In genomic region chr6:135651964-135652755, GRCh38 we compare ENCODE assay signal across 10 cellular contexts.
DNase-seq lines count a peak whose midpoint lies in the region; ATAC-seq and TF ChIP-seq lines count a peak whose summit lies in the region.
"Had no signal": no experiment of that assay in that cellular context is flagged by ENCODE, and none has a peak within 500 bp of the region (broad histone marks: within the 10 kb centered on the region; RNA-seq: fewer than 3 reads in every experiment).

No MANE protein-coding gene starts in this region.

- no peaks in the 10 kb centered on the region for H3K9me3 ChIP-seq in MM.1S (replicated peaks; ENCODE audit: insufficient read depth, low read length)

- no peak overlapping the region for H2AFZ ChIP-seq in MM.1S (ENCODE audit: low read length)

- H3K79me2 ChIP-seq in MM.1S (ENCODE audit: low read length): no peaks in the 10 kb centered on the region

- peak; percentile 96 for ATAC-seq in HG02840 (IDR thresholded peaks at IDR 0.05; ENCODE audit: low FRiP score, unreplicated experiment)
- ATAC-seq in stimulated activated naive B cell treated with anti-CD40 and anti-IgM and Interleukin-4, amounts not matched to agents 10 μg/mL and 1 μg/mL and 100 μg/mL, for 72 hours (replicated peaks): peak; percentile 85 to 92

- no peak overlapping the region for H3K4me3 ChIP-seq in MM.1S (ENCODE audit: low read length)

- H3K27ac Mint-ChIP-seq in activated naive CD4-positive, alpha-beta T cell treated with anti-CD3 and anti-CD28 coated beads, Interleukin-2, amount 10 ng/mL, durations not matched to agents 7 days and 5 days: peak overlapping the region; percentile 77
- peak overlapping the region; percentile 91 for H3K27ac Mint-ChIP-seq in stimulated activated naive B cell treated with anti-CD40 and anti-IgM and Interleukin-4, amounts not matched to agents 10 μg/mL and 1 μg/mL and 100 μg/mL, for 72 hours
- H3K27ac Mint-ChIP-seq: nephron progenitor cell had no signal

- H3F3A ChIP-seq in MM.1S (ENCODE audit: insufficient read depth, low read length): no peaks in the 10 kb centered on the region

- no peak overlapping the region for H3K4me3 Mint-ChIP-seq in activated naive CD4-positive, alpha-beta T cell treated with anti-CD3 and anti-CD28 coated beads, Interleukin-2, amount 10 ng/mL, durations not matched to agents 7 days and 5 days
- H3K4me3 Mint-ChIP-seq in stimulated activated naive B cell treated with anti-CD40 and anti-IgM and Interleukin-4, amounts not matched to agents 10 μg/mL and 1 μg/mL and 100 μg/mL, for 72 hours: peak overlapping the region; percentile 1 to 33
- H3K4me3 Mint-ChIP-seq: nephron progenitor cell had no signal

- TF ChIP-seq CTCF in MM.1S (IDR thresholded peaks at IDR 0.05; ENCODE audit: low read length): no peak

- DNase-seq in activated naive CD4-positive, alpha-beta T cell treated with anti-CD3 and anti-CD28 coated beads, Interleukin-2, amount 10 ng/mL, durations not matched to agents 7 days and 5 days: no peak
- no peak for DNase-seq in activated naive CD4-positive, alpha-beta T cell treated with anti-CD3 and anti-CD28 coated beads, Interleukin-2, amount 50 U/mL, for 16 hours
- DNase-seq in MM.1S: peak; percentile 52
- no peak for DNase-seq in stimulated activated naive B cell treated with anti-CD40 and anti-IgM and Interleukin-4, amounts not matched to agents 10 μg/mL and 1 μg/mL and 100 μg/mL, for 72 hours
- no peak for DNase-seq in NCI-H2227 treated with DMSO at 0.1 percent for 48 hours (lab: John Stamatoyannopoulos, UW)
- no peak for DNase-seq in UCSD-AML1 (lab: John Stamatoyannopoulos, UW; ENCODE audit: unreplicated experiment)
- DNase-seq in amniotic stem cell (lab: John Stamatoyannopoulos, UW): no peak
- DNase-seq: H7, nephron progenitor cell had no signal

- H3K4me2 ChIP-seq in MM.1S (ENCODE audit: low read depth, low read length): peak overlapping the region; percentile 6; the same call in 1 of the 2 replicates

- H3K36me3 Mint-ChIP-seq in activated naive CD4-positive, alpha-beta T cell treated with anti-CD3 and anti-CD28 coated beads, Interleukin-2, amount 10 ng/mL, durations not matched to agents 7 days and 5 days: peaks cover 8% of the 10 kb centered on the region
- peaks cover 23 to 36% of the 10 kb centered on the region in 2 donors for H3K36me3 Mint-ChIP-seq in stimulated activated naive B cell treated with anti-CD40 and anti-IgM and Interleukin-4, amounts not matched to agents 10 μg/mL and 1 μg/mL and 100 μg/mL, for 72 hours

- H3K27me3 ChIP-seq in MM.1S (replicated peaks; ENCODE audit: insufficient read depth, low read length): peaks cover 43% of the 10 kb centered on the region

- H3K4me1 ChIP-seq in MM.1S (ENCODE audit: low read length): peaks cover 4% of the 10 kb centered on the region; the same call in 1 of the 2 replicates

- CTCF ChIA-PET in activated naive CD4-positive, alpha-beta T cell treated with anti-CD3 and anti-CD28 coated beads, Interleukin-2, amount 10 ng/mL, durations not matched to agents 7 days and 5 days (lab: Charles Lee): no interaction called here

- no peak overlapping the region for H3K27ac ChIP-seq in MM.1S (ENCODE audit: low read length)

- H4K20me1 ChIP-seq in MM.1S (ENCODE audit: insufficient read depth, low read length): no peaks in the 10 kb centered on the region

- H3K4me1 Mint-ChIP-seq in activated naive CD4-positive, alpha-beta T cell treated with anti-CD3 and anti-CD28 coated beads, Interleukin-2, amount 10 ng/mL, durations not matched to agents 7 days and 5 days: peaks cover 10% of the 10 kb centered on the region
- peaks cover 19 to 44% of the 10 kb centered on the region in 2 donors for H3K4me1 Mint-ChIP-seq in stimulated activated naive B cell treated with anti-CD40 and anti-IgM and Interleukin-4, amounts not matched to agents 10 μg/mL and 1 μg/mL and 100 μg/mL, for 72 hours
- H3K4me1 Mint-ChIP-seq: nephron progenitor cell had no signal

- no peak overlapping the region for H3K9ac ChIP-seq in MM.1S (ENCODE audit: low read length)

- peaks cover 25% of the 10 kb centered on the region for H3K9me3 Mint-ChIP-seq in activated naive CD4-positive, alpha-beta T cell treated with anti-CD3 and anti-CD28 coated beads, Interleukin-2, amount 10 ng/mL, durations not matched to agents 7 days and 5 days
- peaks cover 21 to 23% of the 10 kb centered on the region in 2 donors for H3K9me3 Mint-ChIP-seq in stimulated activated naive B cell treated with anti-CD40 and anti-IgM and Interleukin-4, amounts not matched to agents 10 μg/mL and 1 μg/mL and 100 μg/mL, for 72 hours

- H3K36me3 ChIP-seq in MM.1S (replicated peaks; ENCODE audit: insufficient read depth, low read length): no peaks in the 10 kb centered on the region

- no peaks in the 10 kb centered on the region for H3K27me3 Mint-ChIP-seq in activated naive CD4-positive, alpha-beta T cell treated with anti-CD3 and anti-CD28 coated beads, Interleukin-2, amount 10 ng/mL, durations not matched to agents 7 days and 5 days
- H3K27me3 Mint-ChIP-seq in stimulated activated naive B cell treated with anti-CD40 and anti-IgM and Interleukin-4, amounts not matched to agents 10 μg/mL and 1 μg/mL and 100 μg/mL, for 72 hours: no peaks in the 10 kb centered on the region

- H3K9me2 ChIP-seq in MM.1S (replicated peaks; ENCODE audit: insufficient read depth, low read length): no peaks in the 10 kb centered on the region
